Comparison of ENCODE assay signal across 17 cellular contexts in the genomic region with DNA sequence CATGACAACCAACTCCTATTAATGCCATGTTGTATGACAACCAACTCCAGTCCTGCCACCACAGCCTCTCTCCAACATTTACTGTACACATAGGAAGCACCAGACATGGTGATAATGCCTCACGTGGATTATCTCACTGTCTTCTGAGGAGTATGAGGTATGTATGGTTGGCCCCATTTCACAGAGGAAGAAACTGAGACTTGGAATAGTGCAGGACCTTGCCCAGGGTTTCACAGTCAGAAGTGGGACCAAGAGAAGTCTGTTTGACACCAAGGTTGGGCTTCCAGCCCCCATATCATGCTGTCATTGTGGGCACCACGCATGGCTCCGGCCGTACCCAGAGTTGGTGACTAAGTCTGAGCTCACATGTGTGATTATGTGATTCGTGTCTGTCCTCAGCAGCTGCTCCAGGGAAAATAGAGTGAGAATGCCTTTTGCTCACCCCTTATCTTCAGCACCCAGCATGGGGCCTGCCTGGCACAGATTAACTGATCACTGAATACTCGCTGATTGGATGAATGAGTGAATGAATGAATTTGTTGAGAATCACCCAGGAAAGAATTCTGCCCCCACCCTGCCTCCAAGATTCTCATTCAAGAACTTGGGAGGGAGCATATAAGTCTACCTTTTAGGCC.
DNase-seq lines count a peak whose midpoint lies in the region; FAIRE-seq and TF ChIP-seq lines count a peak whose summit lies in the region.
"Had no signal": no experiment of that assay in that cellular context is flagged by ENCODE, and none has a peak within 500 bp of the region (broad histone marks: within the 10 kb centered on the region; RNA-seq: fewer than 3 reads in every experiment).

No MANE protein-coding gene starts in this region.

- no peaks in the 10 kb centered on the region for H3K9me2 ChIP-seq in PC-9 (ENCODE audit: insufficient read depth)

- CTCF ChIA-PET in PC-9 (lab: Charles Lee), result no interaction called here

- no peak overlapping the region for H2AFZ ChIP-seq in PC-9

- H3K4me3 ChIP-seq in bronchial epithelial cell (ENCODE audit: low read depth, low read length), result no peak overlapping the region
- H3K4me3 ChIP-seq in mesendoderm (ENCODE audit: low read length), result no peak overlapping the region
- no peak overlapping the region for H3K4me3 ChIP-seq in HAP-1
- no peak overlapping the region for H3K4me3 ChIP-seq in thyroid gland (replicated peaks in 1 of 3)
- no peak overlapping the region for H3K4me3 ChIP-seq in PC-9
- H3K4me3 ChIP-seq: esophagus muscularis mucosa had no signal

- peak; percentile 87 for DNase-seq in ELR (ENCODE audit: low read depth)
- peak; percentile 26 for DNase-seq in NCI-H226
- peak; percentile 83 for DNase-seq in bronchial epithelial cell (ENCODE audit: low read depth)
- DNase-seq in mesendoderm, result peak; percentile 81
- DNase-seq in HAP-1 (ENCODE audit: low spot score in 2 of 2), result no peak
- DNase-seq in T-helper 9 cell, result no peak
- no peak for DNase-seq in thyroid gland
- no peak for DNase-seq in PC-9
- DNase-seq: activated CD8-positive, alpha-beta memory T cell treated with anti-CD3 and anti-CD28 coated beads, Interleukin-2, amount 50 U/mL, for 4 hours; activated naive CD4-positive, alpha-beta T cell; AML-193; hippocampal formation; NCI-H1417; NCI-H2171; stimulated activated CD4-positive, alpha-beta T cell treated with anti-CD3 and anti-CD28 coated beads, Interleukin-1b, Interleukin-23, amount 100 ng/mL, for 48 hours; T-helper 17 cell had no signal

- no CpG with 5 or more reads among the region's 6 CpGs for WGBS in mesendoderm (ENCODE audit: extremely low coverage, insufficient coverage, low lambda C conversion rate)
- WGBS in thyroid gland, 2 donors, result 83 to 85% methylated on average over 5 to 6 of the region's 6 CpGs

- H3K36me3 ChIP-seq in bronchial epithelial cell (ENCODE audit: control insufficient read depth, insufficient read depth, low read length) (no peaks in the 10 kb centered on the region), mesendoderm (ENCODE audit: control insufficient read depth, insufficient read depth, low read length) (no peaks in the 10 kb centered on the region), HAP-1 (replicated peaks) (no peaks in the 10 kb centered on the region), thyroid gland (no peaks in the 10 kb centered on the region), PC-9 (ENCODE audit: low read depth) (no peaks in the 10 kb centered on the region)
- H3K36me3 ChIP-seq: esophagus muscularis mucosa had no signal

- H3K79me2 ChIP-seq in mesendoderm (ENCODE audit: control insufficient read depth, insufficient read depth, low read length) (no peaks in the 10 kb centered on the region), PC-9 (ENCODE audit: low read depth) (no peaks in the 10 kb centered on the region)

- H3K9me3 ChIP-seq in HAP-1, result no peaks in the 10 kb centered on the region
- no peaks in the 10 kb centered on the region for H3K9me3 ChIP-seq in thyroid gland
- H3K9me3 ChIP-seq in PC-9 (ENCODE audit: insufficient read depth, low read depth), result no peaks in the 10 kb centered on the region; the same call in 1 of the 2 replicates

- no peaks in the 10 kb centered on the region for H3F3A ChIP-seq in PC-9 (ENCODE audit: insufficient read depth, low read depth)

- H3K4me1 ChIP-seq in mesendoderm (ENCODE audit: control insufficient read depth, low read depth, low read length), result no peaks in the 10 kb centered on the region
- no peaks in the 10 kb centered on the region for H3K4me1 ChIP-seq in HAP-1
- no peaks in the 10 kb centered on the region for H3K4me1 ChIP-seq in thyroid gland
- no peaks in the 10 kb centered on the region for H3K4me1 ChIP-seq in PC-9 (replicated peaks; ENCODE audit: insufficient read depth)
- H3K4me1 ChIP-seq: esophagus muscularis mucosa had no signal

- no peak overlapping the region for H2BK5ac ChIP-seq in mesendoderm (ENCODE audit: low read length)

- H3K27ac ChIP-seq in mesendoderm (ENCODE audit: low read depth, low read length) (no peak overlapping the region), thyroid gland (no peak overlapping the region), PC-9 (no peak overlapping the region)
- H3K27ac ChIP-seq: esophagus muscularis mucosa had no signal

- H3K27me3 ChIP-seq in bronchial epithelial cell (ENCODE audit: control insufficient read depth, insufficient read depth, low read length) (no peaks in the 10 kb centered on the region), mesendoderm (ENCODE audit: insufficient read depth, low read length, poor library complexity) (no peaks in the 10 kb centered on the region), HAP-1 (ENCODE audit: low read depth) (no peaks in the 10 kb centered on the region), thyroid gland (no peaks in the 10 kb centered on the region), PC-9 (ENCODE audit: insufficient read depth, low read depth) (peaks cover 50% of the 10 kb centered on the region)

- in situ Hi-C loops in HAP-1 (cut with MboI; ENCODE audit: low sequenced_read_pairs), result no loop called here

- H4K8ac ChIP-seq in mesendoderm (ENCODE audit: low read depth, low read length), result no peak overlapping the region

- POLR2A ChIA-PET in PC-9 (lab: Charles Lee; ENCODE audit: unreplicated experiment), result no interaction called here

- no peak overlapping the region for H3K4ac ChIP-seq in mesendoderm (ENCODE audit: low read depth, low read length)

- no peak overlapping the region for H4K5ac ChIP-seq in mesendoderm (ENCODE audit: low read length)

- H3K79me1 ChIP-seq in mesendoderm (ENCODE audit: low read length), result no peaks in the 10 kb centered on the region

- H3K18ac ChIP-seq in mesendoderm (ENCODE audit: low read length), result no peak overlapping the region

- TF ChIP-seq POLR2A in thyroid gland (IDR thresholded peaks at IDR 0.05), result no peak

- no peak overlapping the region for H3K4me2 ChIP-seq in mesendoderm (ENCODE audit: low read length)
- no peak overlapping the region for H3K4me2 ChIP-seq in PC-9

- no peak for TF ChIP-seq CTCF in bronchial epithelial cell (IDR thresholded peaks at IDR 0.05; ENCODE audit: insufficient read depth, low read length, severe bottlenecking)
- TF ChIP-seq CTCF in thyroid gland (IDR thresholded peaks at IDR 0.05), result no peak
- TF ChIP-seq CTCF in PC-9 (conservative IDR thresholded peaks at IDR 0.05), result no peak

- H2BK15ac ChIP-seq in mesendoderm (replicated peaks; ENCODE audit: low read depth), result no peak overlapping the region

- no peak overlapping the region for H2AK5ac ChIP-seq in mesendoderm (ENCODE audit: low read length)

- intact Hi-C loops in thyroid gland (cut with DNase I), result no loop called here
- intact Hi-C loops in PC-9 (cut with micrococcal nuclease; ENCODE audit: unreplicated experiment), result no loop called here

- H3K56ac ChIP-seq in mesendoderm (ENCODE audit: low read length), result no peak overlapping the region

- no peak overlapping the region for H2BK120ac ChIP-seq in mesendoderm (ENCODE audit: low read depth, low read length)

- H3K9ac ChIP-seq in mesendoderm (ENCODE audit: low read length), result no peak overlapping the region

- no TSS peak for BruUV-seq in PC-9 (replicated peaks; lab: Mats Ljungman, UMichigan)

- FAIRE-seq in bronchial epithelial cell (lab: Jason Lieb, UNC), result peak; percentile 28

- no peak overlapping the region for H3K23ac ChIP-seq in mesendoderm (ENCODE audit: low read length)

- H4K20me1 ChIP-seq in PC-9 (ENCODE audit: insufficient read depth), result no peaks in the 10 kb centered on the region

Comparison
In these comparisons a context has a peak if more than half of its experiments do, and no peak if none do; other contexts are left out.
1. DNase-seq: peak in ELR (single experiment), NCI-H226 (single experiment), bronchial epithelial cell (single experiment) and mesendoderm (single experiment); none in HAP-1 (0 of 2), T-helper 9 cell (single experiment), thyroid gland (0 of 2) and PC-9 (0 of 2).